In genomic region chr18:79429381-79429780, GRCh38 we compare ENCODE assay signal across 17 cellular contexts. TPM values are rescaled to one million over a fixed set of nuclear protein-coding genes. Genes with fewer than 3 reads are reported as not detected.
DNase-seq lines count a peak whose midpoint lies in the region; ATAC-seq and TF ChIP-seq lines count a peak whose summit lies in the region.
"Had no signal": no experiment of that assay in that cellular context is flagged by ENCODE, and none has a peak within 500 bp of the region (broad histone marks: within the 10 kb centered on the region; RNA-seq: fewer than 3 reads in every experiment).

No MANE protein-coding gene starts in this region.

- H3K4me1 Mint-ChIP-seq in CD8-positive, alpha-beta T cell (ENCODE audit: low read depth) = peaks cover 36% of the 10 kb centered on the region
- H3K4me1 Mint-ChIP-seq in WTC11 = peaks cover 12% of the 10 kb centered on the region

- H3K4me1 ChIP-seq in CD8-positive, alpha-beta T cell (ENCODE audit: insufficient read depth, low read length) = no peaks in the 10 kb centered on the region

- no peak for DNase-seq in activated naive CD4-positive, alpha-beta T cell treated with anti-CD3 and anti-CD28 coated beads, Interleukin-2, amount 50 U/mL, for 72 hours (ENCODE audit: low spot score in 2 of 2)
- no peak for DNase-seq in activated naive CD4-positive, alpha-beta T cell treated with anti-CD3 and anti-CD28 coated beads, Interleukin-2, amount 50 U/mL, for 16 hours
- DNase-seq in CD8-positive, alpha-beta T cell = no peak
- DNase-seq in WTC11 (ENCODE audit: low spot score) (no peak), pons (ENCODE audit: low spot score) (no peak), hippocampal formation (lab: John Stamatoyannopoulos, UW) (no peak)
- DNase-seq: H9, HFFc6, Karpas-422, NCI-H1105 treated with DMSO at 0.1 percent for 48 hours, NCI-H2029 treated with DMSO at 0.1 percent for 48 hours, NCI-H2171 treated with DMSO at 0.1 percent for 48 hours, NCI-H524 treated with DMSO at 0.1 percent for 48 hours, NCI-H82, Peyer's patch had no signal

- H3K27ac ChIP-seq in CD8-positive, alpha-beta T cell (ENCODE audit: low read depth, low read length) = no peak overlapping the region
- H3K27ac ChIP-seq: Peyer's patch had no signal

- TF ChIP-seq CTCF in CD8-positive, alpha-beta T cell (IDR thresholded peaks at IDR 0.05) = no peak
- no peak for TF ChIP-seq CTCF in WTC11 (IDR thresholded peaks at IDR 0.05)

- H3K27me3 ChIP-seq in CD8-positive, alpha-beta T cell (ENCODE audit: insufficient read depth, low read length) = no peaks in the 10 kb centered on the region
- H3K27me3 ChIP-seq: Peyer's patch had no signal

- intact Hi-C loops in CD8-positive, alpha-beta T cell (cut with DNase I, micrococcal nuclease) = no loop called here

- POLR2A ChIA-PET in CD8-positive, alpha-beta T cell (lab: Charles Lee) = interaction anchor here (0.6 to 0.8 kb wide), 2 partner anchors 9 to 22 kb away, joined by 3 to 9 read pairs; no protein-coding TSS in a partner anchor
- POLR2A ChIA-PET in WTC11 (lab: Charles Lee) = no interaction called here

- CTCF ChIA-PET in CD8-positive, alpha-beta T cell (lab: Charles Lee) = interaction anchor here (0.6 kb wide), 1 partner anchor 102 kb away, joined by 3 read pairs; no protein-coding TSS in a partner anchor
- CTCF ChIA-PET in WTC11 (lab: Charles Lee) = no interaction called here

- no peak overlapping the region for H3K4me3 Mint-ChIP-seq in CD8-positive, alpha-beta T cell
- no peak overlapping the region for H3K4me3 Mint-ChIP-seq in WTC11
- H3K4me3 Mint-ChIP-seq: CD14-positive monocyte, H9, HFFc6 had no signal

- peak overlapping the region; percentile 25 to 29 for H3K27ac Mint-ChIP-seq in activated naive CD4-positive, alpha-beta T cell treated with anti-CD3 and anti-CD28 coated beads, Interleukin-2, amount 50 U/mL, for 72 hours
- H3K27ac Mint-ChIP-seq in CD8-positive, alpha-beta T cell = peak overlapping the region; percentile 10
- peak overlapping the region; percentile 84 for H3K27ac Mint-ChIP-seq in WTC11
- H3K27ac Mint-ChIP-seq: H9, HFFc6 had no signal

- ATAC-seq in activated naive CD4-positive, alpha-beta T cell treated with anti-CD3 and anti-CD28 coated beads, Interleukin-2, amount 50 U/mL, for 72 hours = no peak
- ATAC-seq in CD8-positive, alpha-beta T cell = no peak
- no peak for ATAC-seq in WTC11
- ATAC-seq in GM18498 (IDR thresholded peaks at IDR 0.05; ENCODE audit: unreplicated experiment) = no peak

- H3K36me3 ChIP-seq in CD8-positive, alpha-beta T cell (ENCODE audit: insufficient read depth, low read length) = peaks cover 6% of the 10 kb centered on the region

- H3K4me3 ChIP-seq in CD8-positive, alpha-beta T cell (ENCODE audit: low read depth, low read length) = no peak overlapping the region
- H3K4me3 ChIP-seq: Peyer's patch had no signal

- no peaks in the 10 kb centered on the region for H3K9me3 Mint-ChIP-seq in activated naive CD4-positive, alpha-beta T cell treated with anti-CD3 and anti-CD28 coated beads, Interleukin-2, amount 50 U/mL, for 72 hours
- H3K9me3 Mint-ChIP-seq in CD8-positive, alpha-beta T cell = no peaks in the 10 kb centered on the region
- H3K9me3 Mint-ChIP-seq in WTC11 = no peaks in the 10 kb centered on the region
- H3K9me3 Mint-ChIP-seq: CD14-positive monocyte, H9 had no signal

- no peaks in the 10 kb centered on the region for H3K9me3 ChIP-seq in CD8-positive, alpha-beta T cell (ENCODE audit: low read length)
- H3K9me3 ChIP-seq: Peyer's patch had no signal

- H3K36me3 Mint-ChIP-seq in activated naive CD4-positive, alpha-beta T cell treated with anti-CD3 and anti-CD28 coated beads, Interleukin-2, amount 50 U/mL, for 72 hours = peaks cover 5 to 16% of the 10 kb centered on the region in 2 donors
- H3K36me3 Mint-ChIP-seq in CD8-positive, alpha-beta T cell = peaks cover 40% of the 10 kb centered on the region
- no peaks in the 10 kb centered on the region for H3K36me3 Mint-ChIP-seq in WTC11

- no peaks in the 10 kb centered on the region for H3K27me3 Mint-ChIP-seq in CD8-positive, alpha-beta T cell (ENCODE audit: low read depth)
- no peaks in the 10 kb centered on the region for H3K27me3 Mint-ChIP-seq in WTC11 (ENCODE audit: low read depth)

TF ChIP-seq in WTC11, 78 proteins besides CTCF, POLR2A, EP300 and RAD21:
- TF ChIP-seq IRF2 (CRISPR knock-in tag; IDR thresholded peaks at IDR 0.05; ENCODE audit: borderline replicate concordance, low read depth) (no peak), ERG (CRISPR knock-in tag; IDR thresholded peaks at IDR 0.05) (no peak), GTF2I (CRISPR knock-in tag; conservative IDR thresholded peaks at IDR 0.05) (no peak), FOXK1 (CRISPR knock-in tag; IDR thresholded peaks at IDR 0.05) (no peak), MXD4 (CRISPR knock-in tag; IDR thresholded peaks at IDR 0.05; ENCODE audit: borderline replicate concordance) (no peak), ZNF121 (CRISPR knock-in tag; IDR thresholded peaks at IDR 0.05) (no peak), ZNF263 (CRISPR knock-in tag; IDR thresholded peaks at IDR 0.05; ENCODE audit: low read depth) (no peak), SP1 (CRISPR knock-in tag; conservative IDR thresholded peaks at IDR 0.05) (no peak), ZNF396 (CRISPR knock-in tag; IDR thresholded peaks at IDR 0.05; ENCODE audit: borderline replicate concordance) (no peak), KAT7 (CRISPR knock-in tag; IDR thresholded peaks at IDR 0.05; ENCODE audit: borderline replicate concordance) (no peak)
- TF ChIP-seq, protein P1, sequence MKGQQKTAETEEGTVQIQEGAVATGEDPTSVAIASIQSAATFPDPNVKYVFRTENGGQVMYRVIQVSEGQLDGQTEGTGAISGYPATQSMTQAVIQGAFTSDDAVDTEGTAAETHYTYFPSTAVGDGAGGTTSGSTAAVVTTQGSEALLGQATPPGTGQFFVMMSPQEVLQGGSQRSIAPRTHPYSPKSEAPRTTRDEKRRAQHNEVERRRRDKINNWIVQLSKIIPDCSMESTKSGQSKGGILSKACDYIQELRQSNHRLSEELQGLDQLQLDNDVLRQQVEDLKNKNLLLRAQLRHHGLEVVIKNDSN (CRISPR knock-in tag; IDR thresholded peaks at IDR 0.05) = no peak
- TF ChIP-seq, protein P2, sequence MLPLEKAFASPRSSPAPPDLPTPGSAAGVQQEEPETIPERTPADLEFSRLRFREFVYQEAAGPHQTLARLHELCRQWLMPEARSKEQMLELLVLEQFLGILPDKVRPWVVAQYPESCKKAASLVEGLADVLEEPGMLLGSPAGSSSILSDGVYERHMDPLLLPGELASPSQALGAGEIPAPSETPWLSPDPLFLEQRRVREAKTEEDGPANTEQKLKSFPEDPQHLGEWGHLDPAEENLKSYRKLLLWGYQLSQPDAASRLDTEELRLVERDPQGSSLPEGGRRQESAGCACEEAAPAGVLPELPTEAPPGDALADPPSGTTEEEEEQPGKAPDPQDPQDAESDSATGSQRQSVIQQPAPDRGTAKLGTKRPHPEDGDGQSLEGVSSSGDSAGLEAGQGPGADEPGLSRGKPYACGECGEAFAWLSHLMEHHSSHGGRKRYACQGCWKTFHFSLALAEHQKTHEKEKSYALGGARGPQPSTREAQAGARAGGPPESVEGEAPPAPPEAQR (CRISPR knock-in tag; IDR thresholded peaks at IDR 0.05) = no peak

RNA-seq across cellular contexts. Expression of gene NFATC1, which starts 33.7 kb away (rescaled TPM):
- total RNA-seq in activated naive CD4-positive, alpha-beta T cell treated with anti-CD3 and anti-CD28 coated beads, Interleukin-2, amount 50 U/mL, for 72 hours = 10 to 100 TPM; 89.4 to 94.8 TPM
- total RNA-seq in CD8-positive, alpha-beta T cell = 10 to 100 TPM; 91.1 to 93.7 TPM
- 17.6 to 20.2 TPM (median 17.6 TPM) in 3 replicates for total RNA-seq in WTC11 (2021)

Comparison
In these comparisons a context has a peak if more than half of its experiments do, and no peak if none do; other contexts are left out.
1. H3K27ac Mint-ChIP-seq: peak in every context shown above with its lines; median percentile 84 in WTC11; 27 in activated naive CD4-positive, alpha-beta T cell treated with anti-CD3 and anti-CD28 coated beads, Interleukin-2, amount 50 U/mL, for 72 hours; 10 in CD8-positive, alpha-beta T cell.